In the genomic region with DNA sequence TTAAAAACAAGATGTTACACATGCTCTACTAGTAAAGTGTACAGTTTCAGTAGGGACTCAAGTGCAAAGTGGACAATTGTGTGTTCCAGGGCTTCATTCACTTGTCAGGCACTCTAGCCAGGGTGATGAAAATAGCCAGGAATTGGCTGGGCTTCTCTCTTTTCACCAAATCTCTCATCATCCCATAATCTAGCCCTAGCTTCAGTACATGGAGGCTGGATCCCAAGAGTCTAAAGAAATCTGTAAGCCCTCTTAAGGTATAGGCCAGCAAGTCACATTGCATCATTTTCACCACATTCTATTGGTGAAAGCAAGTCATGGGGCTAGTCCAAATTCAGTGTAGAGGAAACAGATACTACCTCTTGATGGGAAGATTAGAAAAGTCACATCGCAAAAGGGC, we compare ENCODE assay signal across 28 cellular contexts.
"Had no signal": no experiment of that assay in that cellular context is flagged by ENCODE, and none has a peak within 500 bp of the region (broad histone marks: within the 10 kb centered on the region; RNA-seq: fewer than 3 reads in every experiment).

No MANE protein-coding gene starts in this region.

- H3K36me3 ChIP-seq: esophagus squamous epithelium, gastrocnemius medialis, left lung, lower lobe of right lung had no signal

- H3K4me3 Mint-ChIP-seq: mesothelial cell of epicardium had no signal

- H3K36me3 Mint-ChIP-seq: mesothelial cell of epicardium, naive B cell had no signal

- DNase-seq: dermis blood vessel endothelial cell; dorsolateral prefrontal cortex; effector CD4-positive, alpha-beta T cell; effector memory CD4-positive, alpha-beta T cell; erythroblast; esophagus squamous epithelium; foreskin fibroblast; foreskin melanocyte; gastrocnemius medialis; glutamatergic neuron; head of caudate nucleus; hypothalamus; immature natural killer cell; islet precursor cell; kidney; kidney glomerular epithelial cell; left lung; lower lobe of right lung; mesenchymal stem cell; mucosa of descending colon; naive B cell had no signal

- ATAC-seq: esophagus mucosa, gastrocnemius medialis, left lung, lower lobe of right lung, mucosa of descending colon had no signal

- H3K27me3 ChIP-seq: dorsolateral prefrontal cortex, esophagus squamous epithelium, gastrocnemius medialis, hepatocyte, left lung had no signal

- H3K9me3 Mint-ChIP-seq: immature natural killer cell had no signal

- H3K27ac ChIP-seq: epithelial cell of prostate, esophagus squamous epithelium, gastrocnemius medialis, hepatocyte, left lung had no signal

- H3K4me1 ChIP-seq: esophagus squamous epithelium, gastrocnemius medialis had no signal

- H3K9me3 ChIP-seq: esophagus squamous epithelium, gastrocnemius medialis, left lung, lower lobe of right lung, mucosa of descending colon had no signal

- FAIRE-seq: colon, endometrium, kidney had no signal

- H3K4me3 ChIP-seq: coronary artery, dorsolateral prefrontal cortex, esophagus squamous epithelium, gastrocnemius medialis, hepatocyte, left lung, lower lobe of right lung, mucosa of descending colon had no signal
